ENCODE assay signal across 29 cellular contexts in genomic region chr3:29249829-29250228, GRCh38.
"Had no signal": no experiment of that assay in that cellular context is flagged by ENCODE, and none has a peak within 500 bp of the region (broad histone marks: within the 10 kb centered on the region; RNA-seq: fewer than 3 reads in every experiment).

No MANE protein-coding gene starts in this region.

- H3K4me1 ChIP-seq: ascending aorta, breast epithelium, esophagus muscularis mucosa had no signal

- H3K9me3 ChIP-seq: ascending aorta, breast epithelium, esophagus muscularis mucosa, gastrocnemius medialis had no signal

- H3K4me3 ChIP-seq: ascending aorta, breast epithelium, cardiac muscle cell, coronary artery, dorsolateral prefrontal cortex, esophagus muscularis mucosa, gastrocnemius medialis had no signal

- ATAC-seq: activated CD4-positive, CD25-positive, alpha-beta regulatory T cell treated with anti-CD3 and anti-CD28 coated beads, Interleukin-2, amount 50 U/mL, for 24 hours; activated CD8-positive, alpha-beta memory T cell treated with anti-CD3 and anti-CD28 coated beads, Interleukin-2, amount 10 ng/mL, durations not matched to agents 7 days and 5 days; activated CD8-positive, alpha-beta T cell treated with anti-CD3 and anti-CD28 coated beads, Interleukin-2, amount 10 ng/mL, durations not matched to agents 7 days and 5 days; activated naive CD4-positive, alpha-beta T cell treated with anti-CD3 and anti-CD28 coated beads, Interleukin-2, amount 50 U/mL, for 72 hours; foreskin keratinocyte; gastrocnemius medialis; T-helper 17 cell had no signal

- H3K27ac ChIP-seq: ascending aorta, breast epithelium, cardiac muscle cell, coronary artery, dorsolateral prefrontal cortex, esophagus muscularis mucosa, foreskin keratinocyte, WERI-Rb-1 had no signal

- H3K36me3 ChIP-seq: ascending aorta, breast epithelium, cardiac muscle cell, esophagus muscularis mucosa, gastrocnemius medialis, WERI-Rb-1 had no signal

- H3K27me3 ChIP-seq: ascending aorta, breast epithelium, cardiac muscle cell, dorsolateral prefrontal cortex, esophagus muscularis mucosa, foreskin keratinocyte, gastrocnemius medialis had no signal

- DNase-seq: activated B cell treated with CpG ODN at 0.5 μM for 24 hours; activated CD4-positive, alpha-beta memory T cell treated with anti-CD3 and anti-CD28 coated beads for 36 hours; activated CD4-positive, alpha-beta T cell treated with anti-CD3 and anti-CD28 coated beads, Interleukin-2, amount 10 ng/mL, durations not matched to agents 24 days and 14 days; activated CD8-positive, alpha-beta memory T cell treated with anti-CD3 and anti-CD28 coated beads, Interleukin-2, amount 10 ng/mL, durations not matched to agents 7 days and 5 days; activated CD8-positive, alpha-beta memory T cell treated with anti-CD3 and anti-CD28 coated beads, Interleukin-2, amount 50 U/mL, for 4 hours; activated CD8-positive, alpha-beta T cell treated with anti-CD3 and anti-CD28 coated beads, Interleukin-2, amount 10 ng/mL, durations not matched to agents 7 days and 5 days; activated gamma-delta T cell; activated naive CD4-positive, alpha-beta T cell; activated naive CD4-positive, alpha-beta T cell treated with anti-CD3 and anti-CD28 coated beads, Interleukin-2, amount 10 ng/mL, durations not matched to agents 7 days and 5 days; activated naive CD8-positive, alpha-beta T cell treated with anti-CD3 and anti-CD28 coated beads, Interleukin-2, amount 10 ng/mL, durations not matched to agents 7 days and 5 days; activated T-cell treated with anti-CD3 and anti-CD28 coated beads, Interleukin-2, amount 50 U/mL, for 1 hour; activated T-cell treated with anti-CD3 and anti-CD28 coated beads, Interleukin-2, amount 50 U/mL, for 48 hours; dorsolateral prefrontal cortex; effector memory CD4-positive, alpha-beta T cell; erythroblast; foreskin keratinocyte; gastrocnemius medialis; head of caudate nucleus; T-helper 1 cell; T-helper 17 cell; T1000; WERI-Rb-1 had no signal
